1 cellular context compared by ENCODE assay signal in the genomic region with DNA sequence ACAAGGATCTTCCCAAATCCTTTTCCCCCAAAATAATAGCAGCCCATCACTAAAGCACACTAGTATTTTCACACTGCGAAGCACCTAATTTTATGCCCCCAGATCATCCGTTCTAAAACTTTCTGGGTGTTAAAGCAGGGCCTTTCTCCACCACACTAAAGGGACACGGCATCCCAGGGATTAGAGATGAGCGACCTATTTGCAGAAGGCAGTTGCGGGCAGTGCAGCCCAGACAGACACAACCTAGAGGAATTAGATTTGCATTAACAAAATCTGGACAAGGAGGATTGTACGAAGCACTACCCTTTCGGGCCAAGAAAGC.
A peak's percentile ranks its signal among the peaks of the same experiment; 100 is the strongest.
TF ChIP-seq lines count a peak whose summit lies in the region.

No MANE protein-coding gene starts in this region.

TF ChIP-seq in K562, 482 proteins besides CTCF, POLR2A, EP300 and RAD21:
- TF ChIP-seq ZNF717 (CRISPR knock-in tag; IDR thresholded peaks at IDR 0.05) (no peak), ZFX (CRISPR knock-in tag; IDR thresholded peaks at IDR 0.05) (peak; percentile 58; the same call in 1 of the 2 replicates), FOXA1 (IDR thresholded peaks at IDR 0.05; ENCODE audit: borderline replicate concordance) (no peak), RCOR1 (IDR thresholded peaks at IDR 0.05; ENCODE audit: borderline replicate concordance in 1 of 2, low read depth in 2 of 2, low read length in 2 of 2) (peak in 1 of 2 experiments; percentile 53; a peak in 2 of 4 replicates), CREB3L1 (IDR thresholded peaks at IDR 0.05; ENCODE audit: borderline replicate concordance, low read depth) (0 out of 2 replicates have a peak, but pooled peaks have one; percentile 25), FOXP4 (CRISPR knock-in tag; IDR thresholded peaks at IDR 0.05; ENCODE audit: borderline replicate concordance) (no peak), ILK (tag; IDR thresholded peaks at IDR 0.05; ENCODE audit: borderline replicate concordance, low read depth) (no peak), ZNF639 (CRISPR knock-in tag; conservative IDR thresholded peaks at IDR 0.05 in 1 of 2, IDR thresholded peaks at IDR 0.05 in 1 of 2) (0 out of 4 replicates have a peak, but pooled peaks of 1 of the 2 experiments have one; percentile 26), THRAP3 (IDR thresholded peaks at IDR 0.05; ENCODE audit: borderline replicate concordance) (no peak), ZBTB17 (CRISPR knock-in tag; IDR thresholded peaks at IDR 0.05) (no peak), ZNF197 (CRISPR knock-in tag; IDR thresholded peaks at IDR 0.05; ENCODE audit: low read depth) (no peak), KDM1A (IDR thresholded peaks at IDR 0.05) (peak; percentile 35 to 47; a peak in 3 of 4 replicates), FOS (IDR thresholded peaks at IDR 0.05; ENCODE audit: extremely low read depth, insufficient read length) (no peak), ERF (CRISPR knock-in tag; IDR thresholded peaks at IDR 0.05) (no peak), NFATC3 (IDR thresholded peaks at IDR 0.05) (no peak)
- TF ChIP-seq, protein P1, sequence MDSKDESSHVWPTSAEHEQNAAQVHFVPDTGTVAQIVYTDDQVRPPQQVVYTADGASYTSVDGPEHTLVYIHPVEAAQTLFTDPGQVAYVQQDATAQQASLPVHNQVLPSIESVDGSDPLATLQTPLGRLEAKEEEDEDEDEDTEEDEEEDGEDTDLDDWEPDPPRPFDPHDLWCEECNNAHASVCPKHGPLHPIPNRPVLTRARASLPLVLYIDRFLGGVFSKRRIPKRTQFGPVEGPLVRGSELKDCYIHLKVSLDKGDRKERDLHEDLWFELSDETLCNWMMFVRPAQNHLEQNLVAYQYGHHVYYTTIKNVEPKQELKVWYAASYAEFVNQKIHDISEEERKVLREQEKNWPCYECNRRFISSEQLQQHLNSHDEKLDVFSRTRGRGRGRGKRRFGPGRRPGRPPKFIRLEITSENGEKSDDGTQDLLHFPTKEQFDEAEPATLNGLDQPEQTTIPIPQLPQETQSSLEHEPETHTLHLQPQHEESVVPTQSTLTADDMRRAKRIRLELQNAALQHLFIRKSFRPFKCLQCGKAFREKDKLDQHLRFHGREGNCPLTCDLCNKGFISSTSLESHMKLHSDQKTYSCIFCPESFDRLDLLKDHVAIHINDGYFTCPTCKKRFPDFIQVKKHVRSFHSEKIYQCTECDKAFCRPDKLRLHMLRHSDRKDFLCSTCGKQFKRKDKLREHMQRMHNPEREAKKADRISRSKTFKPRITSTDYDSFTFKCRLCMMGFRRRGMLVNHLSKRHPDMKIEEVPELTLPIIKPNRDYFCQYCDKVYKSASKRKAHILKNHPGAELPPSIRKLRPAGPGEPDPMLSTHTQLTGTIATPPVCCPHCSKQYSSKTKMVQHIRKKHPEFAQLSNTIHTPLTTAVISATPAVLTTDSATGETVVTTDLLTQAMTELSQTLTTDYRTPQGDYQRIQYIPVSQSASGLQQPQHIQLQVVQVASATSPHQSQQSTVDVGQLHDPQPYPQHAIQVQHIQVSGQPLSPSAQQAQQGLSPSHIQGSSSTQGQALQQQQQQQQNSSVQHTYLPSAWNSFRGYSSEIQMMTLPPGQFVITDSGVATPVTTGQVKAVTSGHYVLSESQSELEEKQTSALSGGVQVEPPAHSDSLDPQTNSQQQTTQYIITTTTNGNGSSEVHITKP (IDR thresholded peaks at IDR 0.05; ENCODE audit: partially characterized antibody), result no peak
